In the genomic region with DNA sequence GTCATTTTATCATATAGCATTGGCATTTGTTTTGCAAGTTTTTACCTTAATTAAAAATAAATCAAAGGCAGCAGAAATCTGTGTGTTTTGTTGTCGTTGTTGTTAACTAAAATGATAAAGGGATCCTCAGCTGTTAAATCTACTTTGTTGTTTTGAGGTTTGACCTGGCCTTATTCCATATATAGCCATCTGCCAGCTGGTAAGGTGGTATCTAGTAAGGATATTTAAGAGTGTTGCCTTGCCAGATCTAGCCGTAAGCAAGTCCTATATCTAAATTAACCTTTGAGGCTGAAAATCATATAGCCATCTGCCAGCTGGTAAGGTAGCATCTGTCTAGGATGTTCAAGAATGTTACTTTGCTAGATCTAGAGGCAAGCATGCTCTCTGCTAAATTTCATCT, we compare ENCODE assay signal across 22 cellular contexts. TPM values are rescaled to one million over a fixed set of nuclear protein-coding genes. Genes with fewer than 3 reads are reported as not detected.
DNase-seq lines count a peak whose midpoint lies in the region; ATAC-seq and TF ChIP-seq lines count a peak whose summit lies in the region.
"Had no signal": no experiment of that assay in that cellular context is flagged by ENCODE, and none has a peak within 500 bp of the region (broad histone marks: within the 10 kb centered on the region; RNA-seq: fewer than 3 reads in every experiment).

No MANE protein-coding gene starts in this region.

- H3K27ac ChIP-seq in thoracic aorta (peak overlapping the region; percentile 4 to 52), right atrium auricular region (no peak overlapping the region)
- H3K27ac ChIP-seq: A549; BLaER1 treated with 17β-estradiol and CSF1 and Interleukin-3, amounts not matched to agents 10 nM and 100 nM had no signal

- no peaks in the 10 kb centered on the region for H3K36me3 ChIP-seq in thoracic aorta
- no peaks in the 10 kb centered on the region for H3K36me3 ChIP-seq in right atrium auricular region
- H3K36me3 ChIP-seq: MG63 had no signal

- H3K4me1 ChIP-seq in thoracic aorta (ENCODE audit: control insufficient read depth in 1 of 2, low read depth in 2 of 2) (peaks cover 61 to 86% of the 10 kb centered on the region in 2 donors), right atrium auricular region (peaks cover 0 to 41% of the 10 kb centered on the region in 2 donors)
- H3K4me1 ChIP-seq: BLaER1 treated with 17β-estradiol and CSF1 and Interleukin-3, amounts not matched to agents 10 nM and 100 nM had no signal

- no peak for ATAC-seq in thoracic aorta (ENCODE audit: insufficient number of reproducible peaks, low FRiP score, low read depth)
- ATAC-seq in GM18517 (IDR thresholded peaks at IDR 0.05; ENCODE audit: unreplicated experiment) = no peak
- ATAC-seq: A549, PC-3 had no signal

- DNase-seq in G401 (ENCODE audit: low spot score) (peak; percentile 63), NCI-H524 (lab: John Stamatoyannopoulos, UW) (peak; percentile 54 to 89), cerebellar cortex (ENCODE audit: low spot score) (peak; percentile 56), thoracic aorta (ENCODE audit: low spot score) (no peak), right atrium auricular region (ENCODE audit: low spot score) (no peak), ecto neural progenitor cell (ENCODE audit: low spot score) (no peak)
- DNase-seq: AML-193; CD4-positive, alpha-beta memory T cell; COR-L47; DMS153; HCEC 1CT; KG1; MG63; NCI-H1048; NCI-H1417; NCI-H187 treated with DMSO at 0.1 percent for 48 hours; PC-3; SK-N-SH; SW 1271 had no signal

- in situ Hi-C loops in G401 (cut with HindIII; ENCODE audit: low sequenced_read_pairs) = no loop called here

- H3K9me3 ChIP-seq in thoracic aorta = no peaks in the 10 kb centered on the region
- no peaks in the 10 kb centered on the region for H3K9me3 ChIP-seq in right atrium auricular region
- H3K9me3 ChIP-seq: A549, MG63, SK-N-SH had no signal

- no peaks in the 10 kb centered on the region for H3K27me3 ChIP-seq in thoracic aorta (replicated peaks; ENCODE audit: insufficient read depth)
- H3K27me3 ChIP-seq in right atrium auricular region = no peaks in the 10 kb centered on the region
- H3K27me3 ChIP-seq: BLaER1 treated with 17β-estradiol and CSF1 and Interleukin-3, amounts not matched to agents 10 nM and 100 nM; MG63 had no signal

- TF ChIP-seq CTCF in thoracic aorta (IDR thresholded peaks at IDR 0.05) (no peak), right atrium auricular region (IDR thresholded peaks at IDR 0.05) (no peak)

- H3K4me3 ChIP-seq in thoracic aorta (no peak overlapping the region), right atrium auricular region (no peak overlapping the region)
- H3K4me3 ChIP-seq: A549; BLaER1 treated with 17β-estradiol and CSF1 and Interleukin-3, amounts not matched to agents 10 nM and 100 nM; MG63 had no signal

RNA-seq across cellular contexts. Expression of gene BMPR2, which starts 56.6 kb away (rescaled TPM):
- total RNA-seq in G401 (2014; rRNA removed; shearing (Covaris generic)) = 9.0 and 11.3 TPM in 2 replicates
- total RNA-seq in thoracic aorta (100 to 1,000 TPM in 1 of 2 donors, 10 to 100 TPM in 1; 65.9 to 111 TPM), right atrium auricular region (10 to 100 TPM; 55.0 to 68.5 TPM)

Comparison
In these comparisons a context has a peak if more than half of its experiments do, and no peak if none do; other contexts are left out.
1. DNase-seq: peak in G401 (single experiment), NCI-H524 (2 of 2) and cerebellar cortex (single experiment); none in thoracic aorta (single experiment), right atrium auricular region (single experiment) and ecto neural progenitor cell (single experiment).
2. H3K27ac ChIP-seq: peak in thoracic aorta (2 of 2); none in right atrium auricular region (0 of 2).